ENCODE assay signal across 8 cellular contexts in the genomic region with DNA sequence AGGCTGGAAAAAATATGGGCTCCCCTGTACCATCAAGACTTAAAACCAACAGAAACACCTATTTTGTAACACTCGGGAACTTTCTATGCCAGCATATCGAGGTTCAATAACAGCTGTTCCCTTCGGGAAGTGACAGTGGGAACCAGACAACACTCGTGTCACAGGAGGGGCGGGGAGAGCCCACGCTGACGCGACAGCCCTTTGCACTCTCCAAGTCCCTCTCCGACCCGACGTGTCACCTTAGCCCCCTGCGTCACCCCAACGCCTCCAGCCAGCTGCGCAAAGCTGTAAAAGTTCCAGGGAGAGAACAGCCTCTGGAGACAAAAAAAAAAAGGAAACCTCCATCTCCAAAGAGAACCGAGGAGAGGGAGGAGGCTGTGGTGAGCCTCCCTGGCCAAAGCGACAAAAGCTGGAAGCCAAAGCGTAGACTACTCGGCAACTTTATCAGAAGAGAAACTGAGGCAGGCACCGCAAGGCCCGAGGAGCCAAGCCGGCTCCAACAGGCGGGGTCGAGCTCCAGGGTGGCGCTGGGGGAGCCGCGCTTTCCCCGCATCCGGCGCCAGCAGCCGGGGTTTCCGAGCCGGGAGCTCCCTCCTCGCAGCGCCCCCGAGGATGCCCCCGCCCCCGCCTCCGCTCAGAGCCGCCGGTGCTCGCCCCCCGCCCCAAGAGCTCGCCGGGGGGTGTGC. TPM values are rescaled to one million over a fixed set of nuclear protein-coding genes. Genes with fewer than 3 reads are reported as not detected.
DNase-seq lines count a peak whose midpoint lies in the region; ATAC-seq and TF ChIP-seq lines count a peak whose summit lies in the region.

No MANE protein-coding gene starts in this region.

- peaks cover 5% of the 10 kb centered on the region for H3K4me1 Mint-ChIP-seq in activated T-helper 2 cell treated with anti-CD3 and anti-CD28 coated beads, Interferon-gamma antibody, Interleukin-2, Interleukin-4, amounts not matched to agents 10 μg/mL and 5 μg/mL and 100 μg/mL, durations not matched to agents 14 hours and 24 hours and 36 hours (ENCODE audit: low read depth)

- H3K9ac ChIP-seq in OCI-LY1 (ENCODE audit: low read length), result peak overlapping the region; percentile 63

- peak overlapping the region; percentile 66 for H3K4me3 ChIP-seq in OCI-LY1 (ENCODE audit: low read depth, low read length, poor library complexity, severe bottlenecking)
- peak overlapping the region; percentile 60 to 78 for H3K4me3 ChIP-seq in gastroesophageal sphincter

- H3K9me3 ChIP-seq in OCI-LY1 (ENCODE audit: low read length), result no peaks in the 10 kb centered on the region
- no peaks in the 10 kb centered on the region for H3K9me3 ChIP-seq in gastroesophageal sphincter

- TF ChIP-seq CTCF in OCI-LY1 (IDR thresholded peaks at IDR 0.05; ENCODE audit: low read length), result no peak
- TF ChIP-seq CTCF in gastroesophageal sphincter (IDR thresholded peaks at IDR 0.05), result no peak

- no peaks in the 10 kb centered on the region for H3K27me3 Mint-ChIP-seq in activated T-helper 2 cell treated with anti-CD3 and anti-CD28 coated beads, Interferon-gamma antibody, Interleukin-2, Interleukin-4, amounts not matched to agents 10 μg/mL and 5 μg/mL and 100 μg/mL, durations not matched to agents 14 hours and 24 hours and 36 hours (ENCODE audit: low read depth)

- H3F3A ChIP-seq in OCI-LY1 (ENCODE audit: insufficient read depth, low read length), result no peaks in the 10 kb centered on the region

- no peak for TF ChIP-seq POLR2A in gastroesophageal sphincter (IDR thresholded peaks at IDR 0.05)

- H3K4me2 ChIP-seq in OCI-LY1 (ENCODE audit: low read length), result peak overlapping the region; percentile 95

- no peaks in the 10 kb centered on the region for H4K20me1 ChIP-seq in OCI-LY1 (ENCODE audit: insufficient read depth, low read length)

- peak; percentile 8 for ATAC-seq in HG02571 (IDR thresholded peaks at IDR 0.05; ENCODE audit: unreplicated experiment)
- ATAC-seq in gastroesophageal sphincter, result peak; percentile 9

- H3K27ac ChIP-seq in OCI-LY1 (ENCODE audit: low read depth, low read length, poor library complexity, severe bottlenecking) (no peak overlapping the region), gastroesophageal sphincter (peak overlapping the region; percentile 79 to 99 (median 92))

- no peaks in the 10 kb centered on the region for H3K79me2 ChIP-seq in OCI-LY1 (ENCODE audit: insufficient read depth, low read length)

- 0% methylated on average over 7 of the region's 44 CpGs for WGBS in gastroesophageal sphincter (ENCODE audit: low coverage in 1 of 2), 2 donors

- peak overlapping the region; percentile 91 for H3K4me3 Mint-ChIP-seq in activated T-helper 2 cell treated with anti-CD3 and anti-CD28 coated beads, Interferon-gamma antibody, Interleukin-2, Interleukin-4, amounts not matched to agents 10 μg/mL and 5 μg/mL and 100 μg/mL, durations not matched to agents 14 hours and 24 hours and 36 hours (ENCODE audit: low read depth)

- H3K9me3 Mint-ChIP-seq in activated T-helper 2 cell treated with anti-CD3 and anti-CD28 coated beads, Interferon-gamma antibody, Interleukin-2, Interleukin-4, amounts not matched to agents 10 μg/mL and 5 μg/mL and 100 μg/mL, durations not matched to agents 14 hours and 24 hours and 36 hours, result no peaks in the 10 kb centered on the region

- H3K36me3 ChIP-seq in OCI-LY1 (ENCODE audit: insufficient read depth, low read length), result no peaks in the 10 kb centered on the region; the same call in 1 of the 2 replicates
- H3K36me3 ChIP-seq in gastroesophageal sphincter, result no peaks in the 10 kb centered on the region

- TF ChIP-seq EP300 in gastroesophageal sphincter (IDR thresholded peaks at IDR 0.05), result no peak

- no peaks in the 10 kb centered on the region for H3K9me2 ChIP-seq in OCI-LY1 (ENCODE audit: low read depth, low read length)

- intact Hi-C loops in activated T-helper 2 cell treated with anti-CD3 and anti-CD28 coated beads, Interferon-gamma antibody, Interleukin-2, Interleukin-4, amounts not matched to agents 10 μg/mL and 5 μg/mL and 100 μg/mL, durations not matched to agents 14 hours and 24 hours and 36 hours (cut with micrococcal nuclease), result no loop called here

- no peak overlapping the region for H2AFZ ChIP-seq in OCI-LY1 (ENCODE audit: low read length)

- H3K4me1 ChIP-seq in OCI-LY1 (ENCODE audit: insufficient read depth, low read length, severe bottlenecking) (peaks cover 7% of the 10 kb centered on the region), gastroesophageal sphincter (peaks cover 0 to 28% (median 7%) of the 10 kb centered on the region in 3 donors)

- H3K27me3 ChIP-seq in OCI-LY1 (ENCODE audit: insufficient read depth, low read length), result peaks cover 15% of the 10 kb centered on the region; the same call in 1 of the 2 replicates
- H3K27me3 ChIP-seq in gastroesophageal sphincter, result no peaks in the 10 kb centered on the region

- peak overlapping the region; percentile 94 for H3K27ac Mint-ChIP-seq in activated T-helper 2 cell treated with anti-CD3 and anti-CD28 coated beads, Interferon-gamma antibody, Interleukin-2, Interleukin-4, amounts not matched to agents 10 μg/mL and 5 μg/mL and 100 μg/mL, durations not matched to agents 14 hours and 24 hours and 36 hours

- DNase-seq in GDM1 (lab: John Stamatoyannopoulos, UW) (peak; percentile 25), pons (ENCODE audit: low spot score) (peak; percentile 62), ureter (ENCODE audit: low spot score) (peak; percentile 57), NCI-H2029 treated with DMSO at 0.1 percent for 48 hours (lab: John Stamatoyannopoulos, UW) (no peak)
- peak; percentile 30 for DNase-seq in activated T-helper 2 cell treated with anti-CD3 and anti-CD28 coated beads, Interferon-gamma antibody, Interleukin-2, Interleukin-4, amounts not matched to agents 10 μg/mL and 5 μg/mL and 100 μg/mL, durations not matched to agents 14 hours and 24 hours and 36 hours (ENCODE audit: low spot score)

- H3K36me3 Mint-ChIP-seq in activated T-helper 2 cell treated with anti-CD3 and anti-CD28 coated beads, Interferon-gamma antibody, Interleukin-2, Interleukin-4, amounts not matched to agents 10 μg/mL and 5 μg/mL and 100 μg/mL, durations not matched to agents 14 hours and 24 hours and 36 hours (ENCODE audit: low read depth), result peaks cover 7% of the 10 kb centered on the region

RNA-seq across cellular contexts. Expression of gene ARFGAP3, which starts 0.8 kb away (rescaled TPM):
- 45.2 and 47.6 TPM in 2 replicates for total RNA-seq in activated T-helper 2 cell treated with anti-CD3 and anti-CD28 coated beads, Interferon-gamma antibody, Interleukin-2, Interleukin-4, amounts not matched to agents 10 μg/mL and 5 μg/mL and 100 μg/mL, durations not matched to agents 14 hours and 24 hours and 36 hours
- 10 to 100 TPM; 40.6 to 67.9 (median 49.1) TPM for total RNA-seq in gastroesophageal sphincter
- 32.8 TPM for total RNA-seq in ureter
